Comparison of ENCODE assay signal across 8 cellular contexts in genomic region chr3:142027295-142027694, GRCh38.
DNase-seq lines count a peak whose midpoint lies in the region; ATAC-seq and TF ChIP-seq lines count a peak whose summit lies in the region.

No MANE protein-coding gene starts in this region.

- H3K27ac ChIP-seq in CD8-positive, alpha-beta memory T cell (ENCODE audit: low read depth, low read length): peak overlapping the region; percentile 57

- H3K9me3 ChIP-seq in CD8-positive, alpha-beta memory T cell (ENCODE audit: low read length): no peaks in the 10 kb centered on the region

- TF ChIP-seq CTCF in chondrocyte (IDR thresholded peaks at IDR 0.05): no peak
- TF ChIP-seq CTCF in natural killer cell (IDR thresholded peaks at IDR 0.05): no peak

- H3K4me3 Mint-ChIP-seq in CD8-positive, alpha-beta memory T cell: peak overlapping the region; percentile 38 to 85 (median 70)
- H3K4me3 Mint-ChIP-seq in chondrocyte (ENCODE audit: unreplicated experiment) (peak overlapping the region; percentile 79), natural killer cell (peak overlapping the region; percentile 96)

- no peaks in the 10 kb centered on the region for H3K27me3 Mint-ChIP-seq in CD8-positive, alpha-beta memory T cell
- no peaks in the 10 kb centered on the region for H3K27me3 Mint-ChIP-seq in chondrocyte (ENCODE audit: low read depth)
- H3K27me3 Mint-ChIP-seq in natural killer cell (ENCODE audit: low read depth in 2 of 2): no peaks in the 10 kb centered on the region

- no peaks in the 10 kb centered on the region for H3K36me3 ChIP-seq in CD8-positive, alpha-beta memory T cell (ENCODE audit: insufficient read depth, low read length)

- peak overlapping the region; percentile 62 for H3K4me3 ChIP-seq in CD8-positive, alpha-beta memory T cell (ENCODE audit: low read length)
- peak overlapping the region; percentile 82 for H3K4me3 ChIP-seq in Jurkat, Clone E6-1 (ENCODE audit: low read length)

- intact Hi-C loops in natural killer cell (cut with micrococcal nuclease): loop anchor here (1.0 to 5.0 kb wide), 2 partner anchors 243 to 290 kb away; partner anchors contain the start of gene RNF7

- no peaks in the 10 kb centered on the region for H3K27me3 ChIP-seq in CD8-positive, alpha-beta memory T cell (ENCODE audit: insufficient read depth, low read length, poor library complexity, severe bottlenecking)

- POLR2A ChIA-PET in CD8-positive, alpha-beta memory T cell (lab: Charles Lee): no interaction called here

- H3K36me3 Mint-ChIP-seq in CD8-positive, alpha-beta memory T cell: peaks cover 2 to 6% (median 4%) of the 10 kb centered on the region in 3 donors
- H3K36me3 Mint-ChIP-seq in chondrocyte (ENCODE audit: low read depth) (peaks cover 1% of the 10 kb centered on the region), natural killer cell (no peaks in the 10 kb centered on the region)

- peaks cover 16 to 45% (median 33%) of the 10 kb centered on the region in 3 donors for H3K4me1 Mint-ChIP-seq in CD8-positive, alpha-beta memory T cell
- H3K4me1 Mint-ChIP-seq in chondrocyte (ENCODE audit: low read depth): peaks cover 19% of the 10 kb centered on the region
- peaks cover 29 to 39% of the 10 kb centered on the region in 2 donors for H3K4me1 Mint-ChIP-seq in natural killer cell

- no peaks in the 10 kb centered on the region for H3K9me3 Mint-ChIP-seq in CD8-positive, alpha-beta memory T cell
- H3K9me3 Mint-ChIP-seq in chondrocyte (ENCODE audit: low read depth): no peaks in the 10 kb centered on the region
- no peaks in the 10 kb centered on the region for H3K9me3 Mint-ChIP-seq in natural killer cell

- CTCF ChIA-PET in CD8-positive, alpha-beta memory T cell (lab: Charles Lee): no interaction called here

- peaks cover 4% of the 10 kb centered on the region for H3K4me1 ChIP-seq in CD8-positive, alpha-beta memory T cell (ENCODE audit: insufficient read depth, low read length)

- ATAC-seq in natural killer cell: peak in 1 of 3 donors; percentile 3
- ATAC-seq in GM18909 (IDR thresholded peaks at IDR 0.05; ENCODE audit: poor library complexity, unreplicated experiment): no peak

- peak overlapping the region in 3 of 8 donors; percentile 30 to 68 (median 45) for H3K27ac Mint-ChIP-seq in CD8-positive, alpha-beta memory T cell
- H3K27ac Mint-ChIP-seq in chondrocyte (ENCODE audit: unreplicated experiment): peak overlapping the region; percentile 74
- H3K27ac Mint-ChIP-seq in natural killer cell: peak overlapping the region; percentile 87 to 91

- no peak for DNase-seq in CD8-positive, alpha-beta memory T cell
- no peak for DNase-seq in Jurkat, Clone E6-1 (ENCODE audit: low read depth, low spot score)
- no peak for DNase-seq in chondrocyte (ENCODE audit: low spot score)
- no peak for DNase-seq in natural killer cell
- DNase-seq in effector CD4-positive, alpha-beta T cell: no peak
- no peak for DNase-seq in A172 (ENCODE audit: low spot score)
- DNase-seq in NK-92 (lab: John Stamatoyannopoulos, UW; ENCODE audit: unreplicated experiment): no peak
